Comparison of ENCODE assay signal across 9 cellular contexts in genomic region chr13:79631260-79631659, GRCh38.
DNase-seq lines count a peak whose midpoint lies in the region; ATAC-seq and TF ChIP-seq lines count a peak whose summit lies in the region.
"Had no signal": no experiment of that assay in that cellular context is flagged by ENCODE, and none has a peak within 500 bp of the region (broad histone marks: within the 10 kb centered on the region; RNA-seq: fewer than 3 reads in every experiment).

No MANE protein-coding gene starts in this region.

- DNase-seq in COLO668 (lab: John Stamatoyannopoulos, UW; ENCODE audit: unreplicated experiment): peak; percentile 34
- peak; percentile 98 for DNase-seq in MCF 10A (ENCODE audit: unreplicated experiment)
- DNase-seq in left lung: no peak
- no peak for DNase-seq in stimulated activated naive CD4-positive, alpha-beta T cell (lab: John Stamatoyannopoulos, UW)
- DNase-seq in NCI-H2107 treated with DMSO at 0.1 percent for 48 hours (lab: John Stamatoyannopoulos, UW; ENCODE audit: unreplicated experiment): no peak
- DNase-seq in uterus: no peak

- peak overlapping the region; percentile 23 for H3K27ac Mint-ChIP-seq in MCF 10A (ENCODE audit: low read depth, unreplicated experiment)
- H3K27ac Mint-ChIP-seq: dendritic cell treated with granulocyte-macrophage colony-stimulating factor and Interleukin-4, amounts not matched to agents 40 ng/mL and 50 ng/mL, for 4 days had no signal

- CTCF ChIA-PET in MCF 10A (lab: Yijun Ruan, JAX): interaction anchor here (0.5 to 3.0 kb wide), 45 partner anchors 8 to 1386 kb away, joined by 3 to 22 read pairs (median 3); partner anchors contain the start of gene SPRY2

- H3K4me2 ChIP-seq in Loucy (ENCODE audit: low read depth, low read length, poor library complexity, severe bottlenecking): no peak overlapping the region

- TF ChIP-seq CTCF in Loucy (conservative IDR thresholded peaks at IDR 0.05; ENCODE audit: low read length) (peak; percentile 52), MCF 10A (IDR thresholded peaks at IDR 0.05; ENCODE audit: unreplicated experiment) (peak; percentile 47), left lung (IDR thresholded peaks at IDR 0.05) (no peak), uterus (IDR thresholded peaks at IDR 0.05) (no peak)

- H3F3A ChIP-seq in Loucy (ENCODE audit: low read depth): no peaks in the 10 kb centered on the region

- peaks cover 18% of the 10 kb centered on the region for H3K4me1 Mint-ChIP-seq in MCF 10A (ENCODE audit: insufficient read depth, unreplicated experiment)

- H3K27me3 Mint-ChIP-seq in MCF 10A (ENCODE audit: insufficient read depth, unreplicated experiment): no peaks in the 10 kb centered on the region
- H3K27me3 Mint-ChIP-seq: dendritic cell treated with granulocyte-macrophage colony-stimulating factor and Interleukin-4, amounts not matched to agents 40 ng/mL and 50 ng/mL, for 4 days had no signal

- H3K4me1 ChIP-seq in Loucy (ENCODE audit: insufficient read depth, low read length, poor library complexity, severe bottlenecking): no peaks in the 10 kb centered on the region
- peaks cover 0 to 4% of the 10 kb centered on the region in 2 donors for H3K4me1 ChIP-seq in left lung
- H3K4me1 ChIP-seq in uterus: no peaks in the 10 kb centered on the region

- peak; percentile 58 for ATAC-seq in left lung
- no peak for ATAC-seq in HG03025 (IDR thresholded peaks at IDR 0.05; ENCODE audit: low FRiP score, unreplicated experiment)

- H3K27ac ChIP-seq in left lung (no peak overlapping the region), uterus (no peak overlapping the region)

- no peaks in the 10 kb centered on the region for H4K20me1 ChIP-seq in Loucy (ENCODE audit: insufficient read depth, low read length, poor library complexity, severe bottlenecking)

- TF ChIP-seq POLR2A in uterus (IDR thresholded peaks at IDR 0.05): no peak

- H3K9me3 Mint-ChIP-seq in MCF 10A (ENCODE audit: unreplicated experiment): no peaks in the 10 kb centered on the region
- H3K9me3 Mint-ChIP-seq: dendritic cell treated with granulocyte-macrophage colony-stimulating factor and Interleukin-4, amounts not matched to agents 40 ng/mL and 50 ng/mL, for 4 days had no signal

- H3K36me3 ChIP-seq in Loucy (ENCODE audit: insufficient read depth, low read length) (no peaks in the 10 kb centered on the region), left lung (no peaks in the 10 kb centered on the region), uterus (no peaks in the 10 kb centered on the region)

- no peak overlapping the region for H3K4me3 Mint-ChIP-seq in MCF 10A (ENCODE audit: unreplicated experiment)
- H3K4me3 Mint-ChIP-seq: dendritic cell treated with granulocyte-macrophage colony-stimulating factor and Interleukin-4, amounts not matched to agents 40 ng/mL and 50 ng/mL, for 4 days had no signal

- H3K36me3 Mint-ChIP-seq in MCF 10A (ENCODE audit: insufficient read depth, unreplicated experiment): no peaks in the 10 kb centered on the region

- no peaks in the 10 kb centered on the region for H3K79me2 ChIP-seq in Loucy (ENCODE audit: insufficient read depth, low read length)

- H3K9me2 ChIP-seq in Loucy (replicated peaks; ENCODE audit: low read depth, low read length): no peaks in the 10 kb centered on the region

- H3K27me3 ChIP-seq in Loucy (ENCODE audit: insufficient read depth, low read length, poor library complexity, severe bottlenecking) (no peaks in the 10 kb centered on the region), left lung (no peaks in the 10 kb centered on the region), uterus (no peaks in the 10 kb centered on the region)

- intact Hi-C loops in MCF 10A (cut with micrococcal nuclease): loop anchor here (1.0 to 10.0 kb wide), 6 partner anchors 48 to 1386 kb away; partner anchors contain the start of gene SPRY2
- intact Hi-C loops in left lung (cut with DNase I): no loop called here
- intact Hi-C loops in uterus (cut with DNase I; ENCODE audit: low total_unique reads): no loop called here

- no peak overlapping the region for H3K4me3 ChIP-seq in Loucy (ENCODE audit: low read length, poor library complexity, severe bottlenecking)
- H3K4me3 ChIP-seq in left lung: no peak overlapping the region
- H3K4me3 ChIP-seq in uterus: no peak overlapping the region

- no peak overlapping the region for H2AFZ ChIP-seq in Loucy (ENCODE audit: low read length)

- no TSS peak for BruUV-seq in MCF 10A (replicated peaks; lab: Mats Ljungman, UMichigan)

- H3K9me3 ChIP-seq in Loucy (ENCODE audit: insufficient read depth, low read depth, low read length): no peaks in the 10 kb centered on the region
- H3K9me3 ChIP-seq in left lung: no peaks in the 10 kb centered on the region
- H3K9me3 ChIP-seq in uterus: no peaks in the 10 kb centered on the region

- POLR2A ChIA-PET in MCF 10A (lab: Yijun Ruan, JAX): interaction anchor here (0.6 to 3.3 kb wide), 18 partner anchors 10 to 728 kb away, joined by 3 to 25 read pairs (median 4); partner anchors contain the start of genes RBM26 and SPRY2

- H3K9ac ChIP-seq in Loucy (ENCODE audit: low read depth, low read length, poor library complexity, severe bottlenecking): no peak overlapping the region

Comparison
In these comparisons a context has a peak if more than half of its experiments do, and no peak if none do; other contexts are left out.
1. DNase-seq: peak in COLO668 (single experiment) and MCF 10A (single experiment); none in left lung (0 of 2), stimulated activated naive CD4-positive, alpha-beta T cell (0 of 6), NCI-H2107 treated with DMSO at 0.1 percent for 48 hours (single experiment) and uterus (0 of 2).
2. CTCF ChIP-seq: peak in Loucy (single experiment) and MCF 10A (single experiment); none in left lung (0 of 2) and uterus (0 of 4).